11 cellular contexts compared by ENCODE assay signal in the genomic region with DNA sequence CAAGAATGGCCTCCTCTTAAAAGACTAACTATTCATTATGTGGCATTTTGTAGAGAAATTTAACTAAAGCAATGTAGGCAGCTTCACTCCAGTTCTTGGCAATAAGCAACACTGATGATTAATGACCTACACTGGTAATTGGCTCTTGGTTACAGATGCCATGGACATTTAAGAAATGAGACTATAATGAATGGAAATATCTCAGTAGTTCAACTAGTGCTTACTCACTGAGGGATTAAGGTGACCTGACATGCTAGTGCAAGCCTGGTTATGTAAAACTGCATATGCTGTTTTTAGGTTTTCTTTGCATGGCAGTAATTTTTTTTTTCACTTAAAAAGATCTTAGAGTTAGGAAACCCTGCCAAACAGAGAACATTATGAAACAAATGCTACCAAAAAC.
"Had no signal": no experiment of that assay in that cellular context is flagged by ENCODE, and none has a peak within 500 bp of the region (broad histone marks: within the 10 kb centered on the region; RNA-seq: fewer than 3 reads in every experiment).

No MANE protein-coding gene starts in this region.

- H3K36me3 ChIP-seq: thoracic aorta had no signal

- H3K27ac ChIP-seq: VCaP had no signal

- DNase-seq: activated CD8-positive, alpha-beta memory T cell treated with anti-CD3 and anti-CD28 coated beads, Interleukin-2, amount 50 U/mL, for 48 hours; activated CD8-positive, alpha-beta T cell treated with anti-CD3 and anti-CD28 coated beads for 36 hours; activated naive CD4-positive, alpha-beta T cell; foreskin melanocyte; kidney glomerular epithelial cell; stimulated activated CD4-positive, alpha-beta T cell treated with anti-CD3 and anti-CD28 coated beads, Interleukin-15, amount 100 ng/mL, for 24 hours; stimulated activated CD4-positive, alpha-beta T cell treated with anti-CD3 and anti-CD28 coated beads, Interleukin-4, amount 100 ng/mL, for 4 hours; stimulated activated naive CD8-positive, alpha-beta T cell treated with anti-CD3 and anti-CD28 coated beads, Interleukin-15, amount 100 ng/mL, for 72 hours; T-cell had no signal

- H3K9me3 ChIP-seq: thoracic aorta had no signal

- ATAC-seq: activated CD8-positive, alpha-beta T cell treated with anti-CD3 and anti-CD28 coated beads for 36 hours; stimulated activated naive CD8-positive, alpha-beta T cell treated with anti-CD3 and anti-CD28 coated beads, Interleukin-15, amount 100 ng/mL, for 72 hours; T-cell had no signal
